In the genomic region with DNA sequence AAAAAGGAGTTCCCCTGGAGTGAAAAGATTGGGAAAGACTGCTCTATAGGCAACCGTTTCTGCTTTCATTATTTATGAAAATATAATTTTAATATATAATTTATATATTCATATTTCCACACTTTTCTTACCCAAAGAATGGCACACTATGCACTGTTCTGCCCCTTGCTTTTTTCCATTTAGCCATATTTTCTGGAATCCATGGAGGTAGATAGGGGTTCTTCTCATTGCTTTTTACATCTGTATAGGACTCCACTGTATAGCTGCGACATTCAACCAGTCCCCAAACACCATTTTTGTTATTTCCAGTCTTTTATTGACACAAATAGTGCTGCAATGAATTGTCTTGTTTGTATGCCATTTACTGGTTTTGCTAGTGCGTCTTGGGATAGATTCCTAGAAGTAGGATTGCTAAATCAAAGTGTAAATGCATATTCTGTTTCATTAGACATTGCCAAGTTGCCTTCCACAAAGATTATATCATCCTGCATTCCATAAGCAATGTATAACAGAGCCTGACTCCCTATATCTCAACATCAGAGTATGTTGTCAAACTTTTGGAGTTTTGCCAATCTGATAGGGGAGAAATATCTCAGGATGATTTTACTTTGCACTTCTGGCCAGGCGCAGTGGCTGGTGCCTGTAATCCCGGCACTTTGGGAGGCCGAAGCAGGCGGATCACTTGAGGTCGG, we compare ENCODE assay signal across 1 cellular context.
A peak's percentile ranks its signal among the peaks of the same experiment; 100 is the strongest.
TF ChIP-seq lines count a peak whose summit lies in the region.

No MANE protein-coding gene starts in this region.

TF ChIP-seq in SK-N-SH, 30 proteins besides CTCF, POLR2A, EP300 and RAD21 (continued from another document):
- TF ChIP-seq, protein P1, sequence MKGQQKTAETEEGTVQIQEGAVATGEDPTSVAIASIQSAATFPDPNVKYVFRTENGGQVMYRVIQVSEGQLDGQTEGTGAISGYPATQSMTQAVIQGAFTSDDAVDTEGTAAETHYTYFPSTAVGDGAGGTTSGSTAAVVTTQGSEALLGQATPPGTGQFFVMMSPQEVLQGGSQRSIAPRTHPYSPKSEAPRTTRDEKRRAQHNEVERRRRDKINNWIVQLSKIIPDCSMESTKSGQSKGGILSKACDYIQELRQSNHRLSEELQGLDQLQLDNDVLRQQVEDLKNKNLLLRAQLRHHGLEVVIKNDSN (IDR thresholded peaks at IDR 0.05; ENCODE audit: borderline replicate concordance, low read depth), result no peak
- peak; percentile 72; the same call in 1 of the 2 replicates for TF ChIP-seq RXRA (IDR thresholded peaks at IDR 0.05; ENCODE audit: borderline replicate concordance, low read depth)
- peak; percentile 93 for TF ChIP-seq JUND (IDR thresholded peaks at IDR 0.05)
- no peak for TF ChIP-seq SMC3 (IDR thresholded peaks at IDR 0.05; ENCODE audit: low read depth, low read length)
- TF ChIP-seq, protein P2, sequence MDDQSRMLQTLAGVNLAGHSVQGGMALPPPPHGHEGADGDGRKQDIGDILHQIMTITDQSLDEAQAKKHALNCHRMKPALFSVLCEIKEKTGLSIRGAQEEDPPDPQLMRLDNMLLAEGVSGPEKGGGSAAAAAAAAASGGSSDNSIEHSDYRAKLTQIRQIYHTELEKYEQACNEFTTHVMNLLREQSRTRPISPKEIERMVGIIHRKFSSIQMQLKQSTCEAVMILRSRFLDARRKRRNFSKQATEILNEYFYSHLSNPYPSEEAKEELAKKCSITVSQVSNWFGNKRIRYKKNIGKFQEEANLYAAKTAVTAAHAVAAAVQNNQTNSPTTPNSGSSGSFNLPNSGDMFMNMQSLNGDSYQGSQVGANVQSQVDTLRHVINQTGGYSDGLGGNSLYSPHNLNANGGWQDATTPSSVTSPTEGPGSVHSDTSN (IDR thresholded peaks at IDR 0.05), result peak; percentile 93
- no peak for TF ChIP-seq MXI1 (IDR thresholded peaks at IDR 0.05; ENCODE audit: low read depth, low read length)
- no peak for TF ChIP-seq TAF1 (IDR thresholded peaks at IDR 0.05; ENCODE audit: borderline replicate concordance, low read depth, low read length)
- no peak for TF ChIP-seq NRF1 (IDR thresholded peaks at IDR 0.05; ENCODE audit: low read depth, low read length)
- TF ChIP-seq, protein P3, sequence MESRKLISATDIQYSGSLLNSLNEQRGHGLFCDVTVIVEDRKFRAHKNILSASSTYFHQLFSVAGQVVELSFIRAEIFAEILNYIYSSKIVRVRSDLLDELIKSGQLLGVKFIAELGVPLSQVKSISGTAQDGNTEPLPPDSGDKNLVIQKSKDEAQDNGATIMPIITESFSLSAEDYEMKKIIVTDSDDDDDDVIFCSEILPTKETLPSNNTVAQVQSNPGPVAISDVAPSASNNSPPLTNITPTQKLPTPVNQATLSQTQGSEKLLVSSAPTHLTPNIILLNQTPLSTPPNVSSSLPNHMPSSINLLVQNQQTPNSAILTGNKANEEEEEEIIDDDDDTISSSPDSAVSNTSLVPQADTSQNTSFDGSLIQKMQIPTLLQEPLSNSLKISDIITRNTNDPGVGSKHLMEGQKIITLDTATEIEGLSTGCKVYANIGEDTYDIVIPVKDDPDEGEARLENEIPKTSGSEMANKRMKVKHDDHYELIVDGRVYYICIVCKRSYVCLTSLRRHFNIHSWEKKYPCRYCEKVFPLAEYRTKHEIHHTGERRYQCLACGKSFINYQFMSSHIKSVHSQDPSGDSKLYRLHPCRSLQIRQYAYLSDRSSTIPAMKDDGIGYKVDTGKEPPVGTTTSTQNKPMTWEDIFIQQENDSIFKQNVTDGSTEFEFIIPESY (IDR thresholded peaks at IDR 0.05; ENCODE audit: borderline replicate concordance, low read depth), result 0 out of 2 replicates have a peak, but pooled peaks have one; percentile 31
- TF ChIP-seq TCF12 (IDR thresholded peaks at IDR 0.05), result peak; percentile 90
- TF ChIP-seq GATA2 (CRISPR knock-in tag; IDR thresholded peaks at IDR 0.05), result peak; percentile 70
- no peak for TF ChIP-seq YY1 (IDR thresholded peaks at IDR 0.05; ENCODE audit: low read depth)
- TF ChIP-seq RCOR1 (IDR thresholded peaks at IDR 0.05; ENCODE audit: low read length), result peak; percentile 65; the same call in 1 of the 2 replicates
- TF ChIP-seq, protein P4, sequence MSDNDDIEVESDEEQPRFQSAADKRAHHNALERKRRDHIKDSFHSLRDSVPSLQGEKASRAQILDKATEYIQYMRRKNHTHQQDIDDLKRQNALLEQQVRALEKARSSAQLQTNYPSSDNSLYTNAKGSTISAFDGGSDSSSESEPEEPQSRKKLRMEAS (IDR thresholded peaks at IDR 0.05; ENCODE audit: low read depth), result no peak; the same call in 1 of the 2 replicates
- 0 out of 2 replicates have a peak, but pooled peaks have one; percentile 52 for TF ChIP-seq SIN3A (IDR thresholded peaks at IDR 0.05; ENCODE audit: borderline replicate concordance, low read depth, low read length)
- TF ChIP-seq NFIC (IDR thresholded peaks at IDR 0.05; ENCODE audit: borderline replicate concordance), result peak; percentile 99
- no peak for TF ChIP-seq GABPA (IDR thresholded peaks at IDR 0.05; ENCODE audit: low read depth)
